Comparison of ENCODE assay signal across 8 cellular contexts in the genomic region with DNA sequence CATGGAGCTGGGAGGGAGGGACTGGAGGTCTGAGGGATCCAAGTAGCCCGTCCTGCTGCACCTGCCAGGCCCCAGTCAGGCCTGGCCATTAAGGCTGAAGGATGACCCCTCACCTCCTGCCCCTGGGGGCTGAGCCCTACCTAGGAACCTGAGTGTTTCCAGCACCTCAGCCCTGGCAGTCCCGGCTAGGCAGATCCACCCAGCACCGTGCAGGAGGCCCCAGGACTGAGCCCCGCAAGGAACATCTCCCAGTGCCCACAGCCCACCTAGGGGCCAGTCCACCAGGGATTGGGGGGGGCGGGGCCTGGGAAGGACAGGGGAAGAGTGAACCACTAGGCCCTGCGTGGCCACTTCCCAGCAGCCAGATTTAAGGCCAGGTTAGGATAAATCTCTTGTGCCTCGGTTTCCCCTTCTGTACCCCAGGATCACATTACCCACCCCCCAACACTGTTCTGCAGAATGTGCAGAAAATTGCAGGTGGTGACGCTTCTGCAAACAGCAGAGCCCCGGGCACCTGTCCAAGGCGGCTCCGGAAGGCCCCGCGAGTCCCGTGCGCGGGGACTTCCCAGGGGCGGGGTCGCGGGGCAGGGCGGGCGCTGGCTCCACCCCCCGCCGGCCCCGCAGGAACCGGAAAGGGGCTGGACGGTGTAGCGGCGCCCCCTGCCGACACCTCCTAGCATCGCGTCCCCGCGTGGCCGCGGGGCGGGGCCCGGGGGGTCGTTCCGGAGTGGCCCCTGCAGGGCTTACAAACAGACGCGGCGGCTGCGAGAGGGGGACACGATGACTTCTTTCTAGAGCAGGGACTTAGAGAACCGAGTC. TPM values are rescaled to one million over a fixed set of nuclear protein-coding genes. Genes with fewer than 3 reads are reported as not detected.
DNase-seq lines count a peak whose midpoint lies in the region; ATAC-seq and TF ChIP-seq lines count a peak whose summit lies in the region.

No MANE protein-coding gene starts in this region.

- CTCF ChIA-PET in RWPE1 (lab: Yijun Ruan, JAX) = interaction anchor here (0.6 to 1.7 kb wide), 5 partner anchors 29 to 285 kb away, joined by 3 to 4 read pairs (median 3); no protein-coding TSS in a partner anchor

- H3K27ac ChIP-seq in HUES48 (ENCODE audit: low read depth, low read length) (no peak overlapping the region), RWPE1 (peak overlapping the region; percentile 57), foreskin keratinocyte (no peak overlapping the region), temporal lobe (ENCODE audit: low read depth, low read length) (peak overlapping the region; percentile 27)

- H3K4me1 ChIP-seq in HUES48 (ENCODE audit: control insufficient read depth, insufficient read depth, low read length) (peaks cover 4% of the 10 kb centered on the region; the same call in 1 of the 2 replicates), foreskin keratinocyte (peaks cover 8% of the 10 kb centered on the region)

- POLR2A ChIA-PET in RWPE1 (lab: Yijun Ruan, JAX; ENCODE audit: low non-redundant PET) = no interaction called here

- H3K27me3 ChIP-seq in HUES48 (ENCODE audit: control insufficient read depth, insufficient read depth, low read length) = no peaks in the 10 kb centered on the region
- no peaks in the 10 kb centered on the region for H3K27me3 ChIP-seq in foreskin keratinocyte

- DNase-seq in DMS153 (lab: John Stamatoyannopoulos, UW) (peak; percentile 59), RWPE1 (ENCODE audit: low spot score) (peak; percentile 92), foreskin keratinocyte (peak; percentile 32 to 46), omental fat pad (ENCODE audit: low spot score) (peak; percentile 59)
- DNase-seq in activated T-helper 9 cell treated with anti-CD3 and anti-CD28 coated beads, Interleukin-2, amount 50 U/mL, for 16 hours (ENCODE audit: low read depth) = peak; percentile 85

- ATAC-seq in GM21423 (IDR thresholded peaks at IDR 0.05; ENCODE audit: unreplicated experiment) (peak; percentile 68), foreskin keratinocyte (peak; percentile 59), omental fat pad (ENCODE audit: low FRiP score) (peak; percentile 81)

- H3K4me3 ChIP-seq in HUES48 (ENCODE audit: low read depth, low read length) = peak overlapping the region; percentile 46

- H3K36me3 ChIP-seq in HUES48 (ENCODE audit: control insufficient read depth, insufficient read depth, low read length) = no peaks in the 10 kb centered on the region

- H3K9ac ChIP-seq in HUES48 (ENCODE audit: low read depth, low read length) = no peak overlapping the region

- H3K9me3 ChIP-seq in HUES48 (ENCODE audit: control insufficient read depth, insufficient read depth, low read length) = no peaks in the 10 kb centered on the region

- TF ChIP-seq CTCF in RWPE1 (conservative IDR thresholded peaks at IDR 0.05; ENCODE audit: low read depth) = peak; percentile 94
- peak; percentile 99 for TF ChIP-seq CTCF in foreskin keratinocyte (conservative IDR thresholded peaks at IDR 0.05)
- TF ChIP-seq CTCF in omental fat pad (IDR thresholded peaks at IDR 0.05) = peak in 2 of 3 donors; percentile 76 to 86

RNA-seq across cellular contexts. Expression of a gene that starts 55.9 kb away (rescaled TPM):
- total RNA-seq in foreskin keratinocyte (10.5 and 12.5 TPM in 2 replicates), omental fat pad (10 to 100 TPM in 3 of 4 donors, 1 to 10 TPM in 1; 6.0 to 24.4 (median 12.2) TPM), temporal lobe (5.7 TPM)
- polyA plus RNA-seq in foreskin keratinocyte = 11.0 and 14.0 TPM in 2 replicates

Comparison
In these comparisons a context has a peak if more than half of its experiments do, and no peak if none do; other contexts are left out.
1. DNase-seq: peak in every context shown above with its lines; median percentile 92 in RWPE1; 85 in activated T-helper 9 cell treated with anti-CD3 and anti-CD28 coated beads, Interleukin-2, amount 50 U/mL, for 16 hours; 59 in DMS153; 59 in omental fat pad; 39 in foreskin keratinocyte.
2. H3K27ac ChIP-seq: peak in RWPE1 (single experiment) and temporal lobe (single experiment); none in HUES48 (single experiment) and foreskin keratinocyte (single experiment).
3. Peak in every context shown above with its lines, with median percentiles within 50 percentile points of each other: ATAC-seq and CTCF ChIP-seq.